9 cellular contexts compared by ENCODE assay signal in the genomic region with DNA sequence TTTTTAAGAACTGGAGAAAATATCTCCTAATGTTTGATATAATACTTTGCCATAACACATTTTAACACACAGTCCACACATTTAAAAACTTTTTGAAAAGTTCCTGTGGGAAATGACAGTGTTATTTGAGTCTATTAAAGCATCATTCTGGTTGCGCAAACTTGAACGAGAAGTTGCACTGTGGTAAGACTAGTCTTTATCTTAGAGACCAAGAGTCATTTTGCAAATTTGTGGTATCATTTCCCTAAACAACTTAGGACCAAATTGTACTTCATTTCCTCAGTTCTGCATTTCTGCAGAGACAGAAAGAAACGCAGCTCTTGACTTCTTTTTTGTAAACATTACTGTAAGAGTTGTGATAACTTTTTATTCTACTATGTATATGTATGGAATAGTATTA. TPM values are rescaled to one million over a fixed set of nuclear protein-coding genes. Genes with fewer than 3 reads are reported as not detected.
DNase-seq lines count a peak whose midpoint lies in the region; ATAC-seq, FAIRE-seq and TF ChIP-seq lines count a peak whose summit lies in the region.
"Had no signal": no experiment of that assay in that cellular context is flagged by ENCODE, and none has a peak within 500 bp of the region (broad histone marks: within the 10 kb centered on the region; RNA-seq: fewer than 3 reads in every experiment).

A gene with protein sequence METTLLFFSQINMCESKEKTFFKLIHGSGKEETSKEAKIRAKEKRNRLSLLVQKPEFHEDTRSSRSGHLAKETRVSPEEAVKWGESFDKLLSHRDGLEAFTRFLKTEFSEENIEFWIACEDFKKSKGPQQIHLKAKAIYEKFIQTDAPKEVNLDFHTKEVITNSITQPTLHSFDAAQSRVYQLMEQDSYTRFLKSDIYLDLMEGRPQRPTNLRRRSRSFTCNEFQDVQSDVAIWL (plus strand): TSS at position 282 of the 400 bp plus-strand sequence. CDS start 176 bp downstream, outside the sequence.

- H3K79me2 ChIP-seq in HCT116 (ENCODE audit: insufficient read depth, low read length), result no peaks in the 10 kb centered on the region

- BruUV-seq in HCT116 (replicated peaks; lab: Mats Ljungman, UMichigan), result no TSS peak

- H3K36me3 ChIP-seq in HCT116 (ENCODE audit: control insufficient read depth in 1 of 2, insufficient read depth in 2 of 2, low read length in 2 of 2), result no peaks in the 10 kb centered on the region
- H3K36me3 ChIP-seq in SJCRH30, result no peaks in the 10 kb centered on the region

- no peaks in the 10 kb centered on the region for H3K4me1 ChIP-seq in HCT116 (ENCODE audit: control insufficient read depth in 1 of 2, insufficient read depth in 2 of 2, low read length in 2 of 2)
- H3K4me1 ChIP-seq in SJCRH30, result no peaks in the 10 kb centered on the region

- no peak for FAIRE-seq in GM12891 (lab: Jason Lieb, UNC)

- no peak for DNase-seq in GM12891 (ENCODE audit: insufficient read length, low spot score)
- DNase-seq in HCT116 (ENCODE audit: low read depth, low spot score), result no peak
- peak; percentile 97 for DNase-seq in MV-4-11 (lab: John Stamatoyannopoulos, UW)
- DNase-seq in iris pigment epithelial cell (ENCODE audit: low read depth), result peak; percentile 84
- no peak for DNase-seq in SJCRH30
- DNase-seq in anterior cingulate cortex (lab: John Stamatoyannopoulos, UW), result no peak
- DNase-seq in NCI-H774 (lab: John Stamatoyannopoulos, UW), result no peak
- no peak for DNase-seq in ecto neural progenitor cell (ENCODE audit: low spot score)
- DNase-seq: NCI-H146 had no signal

- H3K27ac ChIP-seq in HCT116 (ENCODE audit: low read depth, low read length) (no peak within 1 kb of the TSS), SJCRH30 (no peak within 1 kb of the TSS)

- no peaks in the 10 kb centered on the region for H4K20me1 ChIP-seq in HCT116 (ENCODE audit: insufficient read depth)

- RAD21 ChIA-PET in HCT116 (lab: Charles Lee; ENCODE audit: low non-redundant PET in 1 of 2, low total read pairs in 2 of 2, uncharacterized antibody in 2 of 2, unreplicated experiment in 2 of 2), result no interaction called here

- no peak for TF ChIP-seq RAD21 in HCT116 (IDR thresholded peaks at IDR 0.05; ENCODE audit: low read depth)

- TF ChIP-seq POLR2A in GM12891 (IDR thresholded peaks at IDR 0.05; ENCODE audit: low read depth, low read length) (no peak), HCT116 (IDR thresholded peaks at IDR 0.05; ENCODE audit: borderline replicate concordance, extremely low read depth, insufficient read depth, insufficient read length) (no peak)

- TF ChIP-seq CTCF in HCT116 (IDR thresholded peaks at IDR 0.05 in 2 of 3, conservative IDR thresholded peaks at IDR 0.05 in 1 of 3; ENCODE audit: borderline replicate concordance in 1 of 3, insufficient read depth in 1 of 3, low read depth in 2 of 3, low read length in 2 of 3), result no peak

- ATAC-seq in HCT116, result no peak

- H3K27me3 ChIP-seq in HCT116 (ENCODE audit: insufficient read depth, low read length) (no peaks in the 10 kb centered on the region), SJCRH30 (no peaks in the 10 kb centered on the region)

- H3K9me3 ChIP-seq in HCT116 (ENCODE audit: control insufficient read depth in 1 of 2, insufficient read depth in 1 of 2, low read depth in 1 of 2, low read length in 2 of 2) (no peaks in the 10 kb centered on the region), SJCRH30 (replicated peaks) (no peaks in the 10 kb centered on the region)

- H3K4me3 ChIP-seq in HCT116 (replicated peaks in 1 of 2; ENCODE audit: low read depth in 1 of 2, low read length in 2 of 2), result no peak within 1 kb of the TSS
- no peak within 1 kb of the TSS for H3K4me3 ChIP-seq in SJCRH30

- peak within 1 kb of the TSS; percentile 32 for H2AFZ ChIP-seq in HCT116 (ENCODE audit: low read depth, low read length, poor library complexity, severe bottlenecking)

- no peaks in the 10 kb centered on the region for H3K9me2 ChIP-seq in HCT116 (ENCODE audit: insufficient read depth)

- CTCF ChIA-PET in HCT116 (lab: Charles Lee), result no interaction called here

- POLR2A ChIA-PET in HCT116 (lab: Charles Lee), result no interaction called here

- intact Hi-C loops in HCT116 (cut with micrococcal nuclease), result no loop called here

- no peak within 1 kb of the TSS for H3K4me2 ChIP-seq in HCT116 (ENCODE audit: low read length)

- no peak within 1 kb of the TSS for H3K9ac ChIP-seq in HCT116 (ENCODE audit: low read length)

TF ChIP-seq in GM12891, 5 proteins besides CTCF, POLR2A, EP300 and RAD21:
- TF ChIP-seq POLR2AphosphoS5 (IDR thresholded peaks at IDR 0.05; ENCODE audit: low read depth, low read length) (no peak), PAX5 (IDR thresholded peaks at IDR 0.05; ENCODE audit: insufficient read depth, low read length, severe bottlenecking) (no peak), SPI1 (IDR thresholded peaks at IDR 0.05; ENCODE audit: low read depth, low read length) (peak; percentile 70)

TF ChIP-seq in HCT116, 20 proteins besides CTCF, POLR2A, EP300 and RAD21:
- TF ChIP-seq ELF1 (IDR thresholded peaks at IDR 0.05; ENCODE audit: borderline replicate concordance, low read depth), result no peak
- TF ChIP-seq, protein P1, sequence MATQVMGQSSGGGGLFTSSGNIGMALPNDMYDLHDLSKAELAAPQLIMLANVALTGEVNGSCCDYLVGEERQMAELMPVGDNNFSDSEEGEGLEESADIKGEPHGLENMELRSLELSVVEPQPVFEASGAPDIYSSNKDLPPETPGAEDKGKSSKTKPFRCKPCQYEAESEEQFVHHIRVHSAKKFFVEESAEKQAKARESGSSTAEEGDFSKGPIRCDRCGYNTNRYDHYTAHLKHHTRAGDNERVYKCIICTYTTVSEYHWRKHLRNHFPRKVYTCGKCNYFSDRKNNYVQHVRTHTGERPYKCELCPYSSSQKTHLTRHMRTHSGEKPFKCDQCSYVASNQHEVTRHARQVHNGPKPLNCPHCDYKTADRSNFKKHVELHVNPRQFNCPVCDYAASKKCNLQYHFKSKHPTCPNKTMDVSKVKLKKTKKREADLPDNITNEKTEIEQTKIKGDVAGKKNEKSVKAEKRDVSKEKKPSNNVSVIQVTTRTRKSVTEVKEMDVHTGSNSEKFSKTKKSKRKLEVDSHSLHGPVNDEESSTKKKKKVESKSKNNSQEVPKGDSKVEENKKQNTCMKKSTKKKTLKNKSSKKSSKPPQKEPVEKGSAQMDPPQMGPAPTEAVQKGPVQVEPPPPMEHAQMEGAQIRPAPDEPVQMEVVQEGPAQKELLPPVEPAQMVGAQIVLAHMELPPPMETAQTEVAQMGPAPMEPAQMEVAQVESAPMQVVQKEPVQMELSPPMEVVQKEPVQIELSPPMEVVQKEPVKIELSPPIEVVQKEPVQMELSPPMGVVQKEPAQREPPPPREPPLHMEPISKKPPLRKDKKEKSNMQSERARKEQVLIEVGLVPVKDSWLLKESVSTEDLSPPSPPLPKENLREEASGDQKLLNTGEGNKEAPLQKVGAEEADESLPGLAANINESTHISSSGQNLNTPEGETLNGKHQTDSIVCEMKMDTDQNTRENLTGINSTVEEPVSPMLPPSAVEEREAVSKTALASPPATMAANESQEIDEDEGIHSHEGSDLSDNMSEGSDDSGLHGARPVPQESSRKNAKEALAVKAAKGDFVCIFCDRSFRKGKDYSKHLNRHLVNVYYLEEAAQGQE (IDR thresholded peaks at IDR 0.05; ENCODE audit: low read depth), result no peak
- no peak for TF ChIP-seq EZH2phosphoT487 (IDR thresholded peaks at IDR 0.05; ENCODE audit: borderline replicate concordance)
- TF ChIP-seq, protein P2, sequence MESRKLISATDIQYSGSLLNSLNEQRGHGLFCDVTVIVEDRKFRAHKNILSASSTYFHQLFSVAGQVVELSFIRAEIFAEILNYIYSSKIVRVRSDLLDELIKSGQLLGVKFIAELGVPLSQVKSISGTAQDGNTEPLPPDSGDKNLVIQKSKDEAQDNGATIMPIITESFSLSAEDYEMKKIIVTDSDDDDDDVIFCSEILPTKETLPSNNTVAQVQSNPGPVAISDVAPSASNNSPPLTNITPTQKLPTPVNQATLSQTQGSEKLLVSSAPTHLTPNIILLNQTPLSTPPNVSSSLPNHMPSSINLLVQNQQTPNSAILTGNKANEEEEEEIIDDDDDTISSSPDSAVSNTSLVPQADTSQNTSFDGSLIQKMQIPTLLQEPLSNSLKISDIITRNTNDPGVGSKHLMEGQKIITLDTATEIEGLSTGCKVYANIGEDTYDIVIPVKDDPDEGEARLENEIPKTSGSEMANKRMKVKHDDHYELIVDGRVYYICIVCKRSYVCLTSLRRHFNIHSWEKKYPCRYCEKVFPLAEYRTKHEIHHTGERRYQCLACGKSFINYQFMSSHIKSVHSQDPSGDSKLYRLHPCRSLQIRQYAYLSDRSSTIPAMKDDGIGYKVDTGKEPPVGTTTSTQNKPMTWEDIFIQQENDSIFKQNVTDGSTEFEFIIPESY (IDR thresholded peaks at IDR 0.05; ENCODE audit: extremely low read depth, insufficient replicate concordance, low read length), result no peak
TF ChIP-seq in HCT116: peak in this region for 0.

RNA-seq across cellular contexts. Expression of the gene that starts here (rescaled TPM):
- not detected for polyA plus RNA-seq in GM12891 (2012; ENCODE audit: low read depth, missing spikeins)
- total RNA-seq in HCT116 (2021; ENCODE audit: unreplicated experiment), result not detected
- polyA plus RNA-seq in HCT116 (2012), result not detected in 2 replicates
- not detected in 2 replicates for total RNA-seq in SJCRH30 (2014; rRNA removed; shearing (Covaris generic))

Comparison
In these comparisons a context has a peak if more than half of its experiments do, and no peak if none do; other contexts are left out.
1. DNase-seq: peak in MV-4-11 (single experiment) and iris pigment epithelial cell (single experiment); none in GM12891 (single experiment), HCT116 (single experiment), SJCRH30 (0 of 2), anterior cingulate cortex (0 of 58), NCI-H774 (single experiment) and ecto neural progenitor cell (single experiment).